In genomic region chr17:63772801-63773271, GRCh38 we compare ENCODE assay signal across 8 cellular contexts. TPM values are rescaled to one million over a fixed set of nuclear protein-coding genes. Genes with fewer than 3 reads are reported as not detected.
A peak's percentile ranks its signal among the peaks of the same experiment; 100 is the strongest.
DNase-seq lines count a peak whose midpoint lies in the region; ATAC-seq, FAIRE-seq and TF ChIP-seq lines count a peak whose summit lies in the region.

No MANE protein-coding gene starts in this region.

- H3K4me1 ChIP-seq in A549 (peaks cover 26% of the 10 kb centered on the region), rectal smooth muscle tissue (ENCODE audit: control insufficient read depth, insufficient read depth, low read length) (peaks cover 17% of the 10 kb centered on the region)

- POLR2A ChIA-PET in A549 (lab: Yijun Ruan, JAX): interaction anchor here (0.8 to 2.7 kb wide), 19 partner anchors 9 to 373 kb away, joined by 3 to 35 read pairs (median 8); partner anchors contain the start of genes MAP3K3, SMARCD2, STRADA and TACO1

- no peaks in the 10 kb centered on the region for H3K9me3 ChIP-seq in A549
- no peaks in the 10 kb centered on the region for H3K9me3 ChIP-seq in WERI-Rb-1 (ENCODE audit: severe bottlenecking)

- H3K4me3 ChIP-seq in A549: peak overlapping the region; percentile 71
- peak overlapping the region; percentile 68 for H3K4me3 ChIP-seq in GM12875 (ENCODE audit: low read depth, low read length)
- H3K4me3 ChIP-seq in WERI-Rb-1 (ENCODE audit: low read depth, low read length): peak overlapping the region; percentile 94
- peak overlapping the region; percentile 90 for H3K4me3 ChIP-seq in fibroblast of the aortic adventitia (ENCODE audit: low read depth, low read length)
- H3K4me3 ChIP-seq in rectal smooth muscle tissue (ENCODE audit: low read length): peak overlapping the region; percentile 87

- no peak for FAIRE-seq in A549 (lab: Jason Lieb, UNC)

- H3K27me3 ChIP-seq in WERI-Rb-1 (ENCODE audit: insufficient read depth, low read depth, severe bottlenecking) (no peaks in the 10 kb centered on the region), rectal smooth muscle tissue (ENCODE audit: control insufficient read depth, insufficient read depth, low read length) (no peaks in the 10 kb centered on the region)

- TF ChIP-seq CTCF in A549 (IDR thresholded peaks at IDR 0.05): no peak
- no peak for TF ChIP-seq CTCF in GM12875 (IDR thresholded peaks at IDR 0.05; ENCODE audit: borderline replicate concordance, insufficient read depth, low read depth, low read length)
- TF ChIP-seq CTCF in WERI-Rb-1 (IDR thresholded peaks at IDR 0.05; ENCODE audit: low read depth, low read length): no peak
- no peak for TF ChIP-seq CTCF in fibroblast of the aortic adventitia (IDR thresholded peaks at IDR 0.05; ENCODE audit: insufficient read depth, low read length)

- H3K4me2 ChIP-seq in A549: peak overlapping the region; percentile 97

- WGBS in A549 (ENCODE audit: missing lambda C conversion rate): 5% methylated on average over 7 of the region's 7 CpGs

- no peak for TF ChIP-seq EP300 in A549 (IDR thresholded peaks at IDR 0.05)

- peak overlapping the region; percentile 86 for H3K9ac ChIP-seq in rectal smooth muscle tissue (ENCODE audit: low read length)

- H3K27ac ChIP-seq in A549 (peak overlapping the region; percentile 82 to 98), WERI-Rb-1 (peak overlapping the region; percentile 98), rectal smooth muscle tissue (ENCODE audit: low read depth, low read length) (peak overlapping the region; percentile 97)

- no peak for TF ChIP-seq POLR2A in A549 (IDR thresholded peaks at IDR 0.05; ENCODE audit: low read length)

- H3K36me3 ChIP-seq in WERI-Rb-1: peaks cover 60% of the 10 kb centered on the region
- H3K36me3 ChIP-seq in rectal smooth muscle tissue (ENCODE audit: control insufficient read depth, insufficient read depth, low read length): peaks cover 2% of the 10 kb centered on the region

- TF ChIP-seq RAD21 in A549 (conservative IDR thresholded peaks at IDR 0.05 in 1 of 2, IDR thresholded peaks at IDR 0.05 in 1 of 2): no peak

- DNase-seq in A549 (ENCODE audit: low read depth in 1 of 2, low spot score in 1 of 2) (peak in 1 of 2 experiments; percentile 34), WERI-Rb-1 (no peak), fibroblast of the aortic adventitia (ENCODE audit: low read depth) (peak; percentile 28), NCI-H345 treated with DMSO at 0.1 percent for 48 hours (lab: John Stamatoyannopoulos, UW; ENCODE audit: unreplicated experiment) (no peak)

- CTCF ChIA-PET in A549 (lab: Yijun Ruan, JAX): interaction anchor here (1.0 to 1.6 kb wide), 7 partner anchors 7 to 61 kb away, joined by 3 to 4 read pairs (median 3); no protein-coding TSS in a partner anchor

- no peak for ATAC-seq in A549
- no peak for ATAC-seq in GM18517 (IDR thresholded peaks at IDR 0.05; ENCODE audit: unreplicated experiment)
- ATAC-seq in GM21825 (IDR thresholded peaks at IDR 0.05; ENCODE audit: unreplicated experiment): no peak

TF ChIP-seq in A549, 52 proteins besides CTCF, POLR2A, EP300 and RAD21:
- TF ChIP-seq FOSB (CRISPR knock-in tag; IDR thresholded peaks at IDR 0.05) (no peak), CHD2 (IDR thresholded peaks at IDR 0.05; ENCODE audit: low read length, partially characterized antibody) (no peak), NFE2L2 (conservative IDR thresholded peaks at IDR 0.05; ENCODE audit: low read length) (no peak), MAFK (IDR thresholded peaks at IDR 0.05; ENCODE audit: partially characterized antibody) (peak; percentile 53)

RNA-seq across cellular contexts. Expression of gene CCDC47, which starts 0.6 kb away (rescaled TPM):
- polyA plus RNA-seq in A549 (2011; rRNA removed) (135 and 163 TPM in 2 replicates), A549 (2017; fragmentation: RNase III; extraction: RNeasy Plus Mini Kit Qiagen cat#74134 plus additional on column Dnase treatment) (136 to 141 TPM (median 139 TPM) in 3 replicates)
- polyA plus RNA-seq in A549 (2012; cell fraction: cytosol; rRNA removed): 37.3 and 46.3 TPM in 2 replicates
- polyA plus RNA-seq in A549 (2012; cell fraction: nucleus; rRNA removed): 28.2 and 30.7 TPM in 2 replicates
- 40.9 and 48.1 TPM in 2 replicates for polyA minus RNA-seq in A549 (2011; rRNA and poly(A)+ RNA removed)
- total RNA-seq in fibroblast of the aortic adventitia (ENCODE audit: low replicate concordance): 70.2 and 264 TPM in 2 replicates

RNA-seq across cellular contexts. Expression of gene DDX42, which starts 1.1 kb away (rescaled TPM):
- polyA plus RNA-seq in A549 (2011; rRNA removed): 249 and 262 TPM in 2 replicates
- 66.1 and 76.8 TPM in 2 replicates for polyA plus RNA-seq in A549 (2012; cell fraction: cytosol; rRNA removed)
- polyA plus RNA-seq in A549 (2012; cell fraction: nucleus; rRNA removed): 86.7 and 129 TPM in 2 replicates
- 124 to 137 TPM (median 126 TPM) in 3 replicates for polyA plus RNA-seq in A549 (2017; fragmentation: RNase III; extraction: RNeasy Plus Mini Kit Qiagen cat#74134 plus additional on column Dnase treatment)
- polyA minus RNA-seq in A549 (2011; rRNA and poly(A)+ RNA removed): 74.8 and 77.9 TPM in 2 replicates
- total RNA-seq in fibroblast of the aortic adventitia (ENCODE audit: low replicate concordance): 76.3 and 157 TPM in 2 replicates

RNA-seq across cellular contexts. Expression of gene STRADA, which starts 31.2 kb away (rescaled TPM):
- 33.0 and 42.7 TPM in 2 replicates for polyA plus RNA-seq in A549 (2011; rRNA removed)
- 29.2 and 33.2 TPM in 2 replicates for polyA plus RNA-seq in A549 (2012; cell fraction: cytosol; rRNA removed)
- polyA plus RNA-seq in A549 (2012; cell fraction: nucleus; rRNA removed): 97.4 and 98.8 TPM in 2 replicates
- 26.3 to 30.3 TPM (median 27.5 TPM) in 3 replicates for polyA plus RNA-seq in A549 (2017; fragmentation: RNase III; extraction: RNeasy Plus Mini Kit Qiagen cat#74134 plus additional on column Dnase treatment)
- 29.6 and 31.0 TPM in 2 replicates for polyA minus RNA-seq in A549 (2011; rRNA and poly(A)+ RNA removed)
- 36.4 and 39.5 TPM in 2 replicates for total RNA-seq in fibroblast of the aortic adventitia (ENCODE audit: low replicate concordance)

RNA-seq across cellular contexts. Expression of gene PSMC5, which starts 54.4 kb away (rescaled TPM):
- polyA plus RNA-seq in A549 (2011; rRNA removed) (222 and 303 TPM in 2 replicates), A549 (2017; fragmentation: RNase III; extraction: RNeasy Plus Mini Kit Qiagen cat#74134 plus additional on column Dnase treatment) (399 to 406 TPM (median 399 TPM) in 3 replicates)
- 297 and 348 TPM in 2 replicates for polyA plus RNA-seq in A549 (2012; cell fraction: cytosol; rRNA removed)
- polyA plus RNA-seq in A549 (2012; cell fraction: nucleus; rRNA removed): 173 and 210 TPM in 2 replicates
- polyA minus RNA-seq in A549 (2011; rRNA and poly(A)+ RNA removed): 234 and 240 TPM in 2 replicates
- total RNA-seq in fibroblast of the aortic adventitia (ENCODE audit: low replicate concordance): 60.9 and 68.2 TPM in 2 replicates

RNA-seq across cellular contexts. Expression of gene FTSJ3, which starts 54.6 kb away (rescaled TPM):
- polyA plus RNA-seq in A549 (2011; rRNA removed) (62.6 and 74.5 TPM in 2 replicates), A549 (2017; fragmentation: RNase III; extraction: RNeasy Plus Mini Kit Qiagen cat#74134 plus additional on column Dnase treatment) (95.7 to 104 TPM (median 98.6 TPM) in 3 replicates)
- polyA plus RNA-seq in A549 (2012; cell fraction: cytosol; rRNA removed): 54.7 and 62.3 TPM in 2 replicates
- polyA plus RNA-seq in A549 (2012; cell fraction: nucleus; rRNA removed): 82.3 and 82.7 TPM in 2 replicates
- 92.7 and 119 TPM in 2 replicates for polyA minus RNA-seq in A549 (2011; rRNA and poly(A)+ RNA removed)
- 39.8 and 80.7 TPM in 2 replicates for total RNA-seq in fibroblast of the aortic adventitia (ENCODE audit: low replicate concordance)
